ENCODE assay signal across 1 cellular context in the genomic region with DNA sequence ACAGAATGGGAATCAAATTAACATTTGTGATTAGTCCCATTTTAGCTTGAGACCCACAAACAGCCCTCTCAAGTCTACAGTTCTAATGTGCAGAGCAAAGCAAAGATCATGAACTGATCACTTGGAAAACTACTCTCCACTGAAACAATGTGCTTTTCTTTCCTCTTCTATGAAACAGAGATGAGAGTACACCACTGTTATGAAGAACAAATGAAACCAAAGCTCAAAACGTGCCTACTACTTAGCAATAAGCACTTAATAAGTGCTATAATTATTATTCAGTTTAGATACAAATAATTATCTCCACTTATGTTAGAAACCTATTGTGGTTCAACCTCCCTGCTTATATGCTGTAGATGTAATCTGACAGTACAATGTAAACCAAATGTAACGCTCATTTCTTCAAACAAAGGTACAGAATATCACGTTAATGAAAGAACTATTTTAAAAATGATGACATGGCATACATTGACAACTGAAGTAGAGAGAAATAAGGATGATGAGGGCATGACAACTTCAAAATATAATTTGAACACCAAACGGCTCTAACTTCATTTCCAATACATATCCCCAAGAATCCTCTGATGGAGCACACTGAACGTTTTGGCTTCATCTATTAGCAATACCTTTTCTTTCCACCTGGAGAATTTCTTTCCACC.
TF ChIP-seq lines count a peak whose summit lies in the region.

No MANE protein-coding gene starts in this region.

TF ChIP-seq in HCT116, 20 proteins besides CTCF, POLR2A, EP300 and RAD21 (continued from another document):
- TF ChIP-seq ZBTB33 (IDR thresholded peaks at IDR 0.05; ENCODE audit: extremely low read depth, insufficient replicate concordance, low read length), result no peak
- no peak for TF ChIP-seq SIN3A (IDR thresholded peaks at IDR 0.05; ENCODE audit: low read depth)
- TF ChIP-seq ELF1 (IDR thresholded peaks at IDR 0.05; ENCODE audit: borderline replicate concordance, low read depth), result no peak
- no peak for TF ChIP-seq TCF7L2 (IDR thresholded peaks at IDR 0.05; ENCODE audit: borderline replicate concordance, extremely low read depth, insufficient read depth, insufficient read length)
- TF ChIP-seq SRF (IDR thresholded peaks at IDR 0.05; ENCODE audit: low read depth), result no peak
